8 cellular contexts compared by ENCODE assay signal in genomic region chr22:20867179-20868099, GRCh38. TPM values are rescaled to one million over a fixed set of nuclear protein-coding genes. Genes with fewer than 3 reads are reported as not detected.
DNase-seq lines count a peak whose midpoint lies in the region; ATAC-seq, FAIRE-seq and TF ChIP-seq lines count a peak whose summit lies in the region.

No MANE protein-coding gene starts in this region.

- H3K4me3 ChIP-seq in GM12878 (no peak overlapping the region), suprapubic skin (no peak overlapping the region)

- peaks cover 0 to 4% of the 10 kb centered on the region in 2 experiments; a peak in 2 of 4 replicates for H3K36me3 ChIP-seq in GM12878 (ENCODE audit: control insufficient read depth in 2 of 2, insufficient read depth in 2 of 2, low read length in 1 of 2)
- peaks cover 27% of the 10 kb centered on the region for H3K36me3 ChIP-seq in suprapubic skin

- no peak for TF ChIP-seq EP300 in GM12878 (IDR thresholded peaks at IDR 0.05; ENCODE audit: borderline replicate concordance in 1 of 2, control insufficient read depth in 1 of 2, low read depth in 2 of 2, low read length in 2 of 2)
- TF ChIP-seq EP300 in suprapubic skin (IDR thresholded peaks at IDR 0.05): no peak

- no peaks in the 10 kb centered on the region for H3K79me2 ChIP-seq in GM12878 (ENCODE audit: control insufficient read depth, insufficient read depth, low read length)

- 94% methylated on average over 12 of the region's 12 CpGs for WGBS in GM12878 (ENCODE audit: insufficient coverage, insufficient replicate concordance, low lambda C conversion rate, missing lambda C conversion rate)
- 56% methylated on average over 8 of the region's 12 CpGs for WGBS in suprapubic skin

- intact Hi-C loops in GM12878 (cut with micrococcal nuclease; ENCODE audit: unreplicated experiment): no loop called here

- H3K27me3 ChIP-seq in GM12878 (replicated peaks in 1 of 2; ENCODE audit: control insufficient read depth in 2 of 2, insufficient read depth in 2 of 2, low read length in 1 of 2) (no peaks in the 10 kb centered on the region), layer of hippocampus (ENCODE audit: control insufficient read depth, insufficient read depth, low read length) (no peaks in the 10 kb centered on the region), suprapubic skin (no peaks in the 10 kb centered on the region)

- H2AFZ ChIP-seq in GM12878 (ENCODE audit: control insufficient read depth, low read depth, low read length): no peak overlapping the region

- no peaks in the 10 kb centered on the region for H4K20me1 ChIP-seq in GM12878 (ENCODE audit: control insufficient read depth, insufficient read depth)

- SMC1A ChIA-PET in GM12878 (lab: Charles Lee; ENCODE audit: uncharacterized antibody, unreplicated experiment): interaction anchor here (1.4 kb wide), 1 partner anchor 8 kb away, joined by 4 read pairs; the partner anchor contains the start of gene SNAP29

- no peak for FAIRE-seq in GM12878 (lab: Jason Lieb, UNC)

- in situ Hi-C loops in GM12878 (cut with MboI): loop anchor here (10.0 kb wide), 1 partner anchor 47 kb away; the partner anchor contains the start of gene CRKL

- no peak overlapping the region for H3K4me2 ChIP-seq in GM12878 (ENCODE audit: control insufficient read depth, insufficient read depth)

- no TSS peak for BruUV-seq in GM12878 (replicated peaks; lab: Mats Ljungman, UMichigan)

- TF ChIP-seq POLR2A in GM12878 (IDR thresholded peaks at IDR 0.05; ENCODE audit: low read depth, low read length): no peak
- no peak for TF ChIP-seq POLR2A in suprapubic skin (IDR thresholded peaks at IDR 0.05)

- no peaks in the 10 kb centered on the region for H3K9me3 ChIP-seq in GM12878 (replicated peaks; ENCODE audit: control insufficient read depth, insufficient read depth, low read length)
- no peaks in the 10 kb centered on the region for H3K9me3 ChIP-seq in suprapubic skin

- no peak overlapping the region for H3K9ac ChIP-seq in GM12878 (ENCODE audit: control insufficient read depth, insufficient read depth, low read length)

- no peak overlapping the region for H3K27ac ChIP-seq in GM12878 (ENCODE audit: control insufficient read depth, insufficient read depth)
- H3K27ac ChIP-seq in layer of hippocampus (ENCODE audit: low read depth, low read length): peak overlapping the region; percentile 74
- peak overlapping the region; percentile 78 for H3K27ac ChIP-seq in suprapubic skin

- ATAC-seq in GM12878 (peak; percentile 85), HG03159 (IDR thresholded peaks at IDR 0.05; ENCODE audit: unreplicated experiment) (no peak), GM21619 (IDR thresholded peaks at IDR 0.05; ENCODE audit: unreplicated experiment) (no peak), HG02610 (IDR thresholded peaks at IDR 0.05; ENCODE audit: unreplicated experiment) (no peak)

- POLR2A ChIA-PET in GM12878 (lab: Charles Lee): no interaction called here

- DNase-seq in SKM-1 treated with dmso at 0.1 percent for 144 hours (lab: John Stamatoyannopoulos, UW; ENCODE audit: unreplicated experiment) (peak; percentile 28), SKM-1 (lab: John Stamatoyannopoulos, UW; ENCODE audit: unreplicated experiment) (no peak), GM12878 (ENCODE audit: low read depth, low spot score) (no peak), suprapubic skin (ENCODE audit: low spot score in 2 of 2) (no peak)

- RAD21 ChIA-PET in GM12878 (lab: Charles Lee; ENCODE audit: unreplicated experiment): interaction anchor here (0.6 to 0.7 kb wide), 2 partner anchors 165 to 781 kb away, joined by 3 read pairs; no protein-coding TSS in a partner anchor

- H3K4me1 ChIP-seq in GM12878 (ENCODE audit: control insufficient read depth, insufficient read depth, low read length) (no peaks in the 10 kb centered on the region), suprapubic skin (peaks cover 39% of the 10 kb centered on the region)

- CTCF ChIA-PET in GM12878 (lab: Yijun Ruan, JAX): interaction anchor here (0.9 kb wide), 1 partner anchor 92 kb away, joined by 3 read pairs; no protein-coding TSS in a partner anchor

- TF ChIP-seq CTCF in GM12878 (IDR thresholded peaks at IDR 0.05 in 2 of 3, conservative IDR thresholded peaks at IDR 0.05 in 1 of 3; ENCODE audit: control insufficient read depth in 2 of 3, extremely low read depth in 1 of 3, insufficient read depth in 1 of 3, low read depth in 3 of 3, low read length in 3 of 3) (no peak), suprapubic skin (IDR thresholded peaks at IDR 0.05) (no peak)

- TF ChIP-seq RAD21 in GM12878 (IDR thresholded peaks at IDR 0.05; ENCODE audit: insufficient read depth, low read depth, low read length): no peak

TF ChIP-seq in GM12878, 131 proteins besides CTCF, POLR2A, EP300 and RAD21 (continues in another document):
- TF ChIP-seq MEF2B (IDR thresholded peaks at IDR 0.05; ENCODE audit: partially characterized antibody, poor library complexity, severe bottlenecking) (no peak), NBN (IDR thresholded peaks at IDR 0.05) (no peak), RBBP5 (conservative IDR thresholded peaks at IDR 0.05) (no peak), TCF12 (IDR thresholded peaks at IDR 0.05; ENCODE audit: low read depth, low read length) (no peak), CBX3 (IDR thresholded peaks at IDR 0.05; ENCODE audit: borderline replicate concordance, low read depth) (no peak), CBX5 (IDR thresholded peaks at IDR 0.05; ENCODE audit: low read depth) (no peak), NR2F1 (conservative IDR thresholded peaks at IDR 0.05) (peak; percentile 76)
- TF ChIP-seq, protein P1, sequence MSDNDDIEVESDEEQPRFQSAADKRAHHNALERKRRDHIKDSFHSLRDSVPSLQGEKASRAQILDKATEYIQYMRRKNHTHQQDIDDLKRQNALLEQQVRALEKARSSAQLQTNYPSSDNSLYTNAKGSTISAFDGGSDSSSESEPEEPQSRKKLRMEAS (IDR thresholded peaks at IDR 0.05; ENCODE audit: low read depth, low read length): no peak

RNA-seq across cellular contexts. Expression of gene SNAP29, which starts 8.6 kb away (rescaled TPM):
- 6.7 and 9.8 TPM in 2 replicates for total RNA-seq in GM12878 (2013; cell fraction: nucleolus; rRNA removed)
- total RNA-seq in GM12878 (2014; rRNA removed) (12.3 and 14.6 TPM in 2 replicates), GM12878 (2014; rRNA removed; fragmentation: Illumina TruSeq; extraction: Trizol) (13.8 and 14.6 TPM in 2 replicates), GM12878 (2021) (23.2 and 23.6 TPM in 2 replicates), suprapubic skin (10 to 100 TPM; 19.1 to 29.8 (median 22.8) TPM)
- 5.8 TPM for polyA plus RNA-seq in GM12878 (2011; ENCODE audit: low read depth)
- polyA plus RNA-seq in GM12878 (2011; rRNA removed) (32.2 and 36.9 TPM in 2 replicates), GM12878 (2014; fragmentation: Illumina TruSeq; extraction: Trizol) (45.7 and 75.2 TPM in 2 replicates), GM12878 (2014; fragmentation: Nextera tagmentation; extraction: Ambion mirVana) (1 to 10 TPM; 4.7 to 8.2 TPM), GM12878 (2014; rRNA removed) (32.7 and 33.6 TPM in 2 replicates), GM12878 (2016; fragmentation: Nextera tagmentation; extraction: Ambion mirVana) (10 to 100 TPM; 38.0 to 42.0 TPM)
- 20.0 and 21.8 TPM in 2 replicates for polyA plus RNA-seq in GM12878 (2011; cell fraction: cytosol; rRNA removed)
- 12.0 and 12.9 TPM in 2 replicates for polyA plus RNA-seq in GM12878 (2011; cell fraction: nucleus; rRNA removed)
- polyA plus RNA-seq in GM12878 (2012): 13.7 and 14.5 TPM in 2 replicates
- polyA minus RNA-seq in GM12878 (2011; rRNA and poly(A)+ RNA removed): 10.6 and 12.0 TPM in 2 replicates
- polyA minus RNA-seq in GM12878 (2011; cell fraction: cytosol; rRNA and poly(A)+ RNA removed): 4.8 and 5.5 TPM in 2 replicates
- 3.9 and 5.6 TPM in 2 replicates for polyA minus RNA-seq in GM12878 (2011; cell fraction: nucleus; rRNA and poly(A)+ RNA removed)

RNA-seq across cellular contexts. Expression of gene PI4KA, which starts 8.8 kb away (rescaled TPM):
- total RNA-seq in GM12878 (2013; cell fraction: nucleolus; rRNA removed): 146 and 160 TPM in 2 replicates
- total RNA-seq in GM12878 (2014; rRNA removed): 54.8 and 60.9 TPM in 2 replicates
- total RNA-seq in GM12878 (2014; rRNA removed; fragmentation: Illumina TruSeq; extraction: Trizol): 20.4 and 28.9 TPM in 2 replicates
- 69.9 and 78.4 TPM in 2 replicates for total RNA-seq in GM12878 (2021)
- 25.7 TPM for polyA plus RNA-seq in GM12878 (2011; ENCODE audit: low read depth)
- polyA plus RNA-seq in GM12878 (2011; rRNA removed): 16.3 and 38.1 TPM in 2 replicates
- polyA plus RNA-seq in GM12878 (2011; cell fraction: cytosol; rRNA removed): 36.1 and 36.6 TPM in 2 replicates
- 98.4 and 116 TPM in 2 replicates for polyA plus RNA-seq in GM12878 (2011; cell fraction: nucleus; rRNA removed)
- polyA plus RNA-seq in GM12878 (2012): 37.0 and 39.2 TPM in 2 replicates
- 28.0 and 39.7 TPM in 2 replicates for polyA plus RNA-seq in GM12878 (2014; fragmentation: Illumina TruSeq; extraction: Trizol)
- polyA plus RNA-seq in GM12878 (2014; fragmentation: Nextera tagmentation; extraction: Ambion mirVana): 1 to 10 TPM; 4.2 to 6.1 TPM
- 44.6 and 55.3 TPM in 2 replicates for polyA plus RNA-seq in GM12878 (2014; rRNA removed)
- polyA plus RNA-seq in GM12878 (2016; fragmentation: Nextera tagmentation; extraction: Ambion mirVana): 10 to 100 TPM; 45.7 to 49.2 TPM
- polyA minus RNA-seq in GM12878 (2011; rRNA and poly(A)+ RNA removed): 73.0 and 92.6 TPM in 2 replicates
- 25.9 and 32.1 TPM in 2 replicates for polyA minus RNA-seq in GM12878 (2011; cell fraction: cytosol; rRNA and poly(A)+ RNA removed)
- polyA minus RNA-seq in GM12878 (2011; cell fraction: nucleus; rRNA and poly(A)+ RNA removed): 55.5 and 106 TPM in 2 replicates
- 100 to 1,000 TPM in 1 of 4 donors, 10 to 100 TPM in 3; 44.7 to 136 (median 67.7) TPM for total RNA-seq in suprapubic skin

RNA-seq across cellular contexts. Expression of gene CRKL, which starts 49.8 kb away (rescaled TPM):
- 54.3 and 59.4 TPM in 2 replicates for total RNA-seq in GM12878 (2013; cell fraction: nucleolus; rRNA removed)
- total RNA-seq in GM12878 (2014; rRNA removed): 30.8 and 36.6 TPM in 2 replicates
- total RNA-seq in GM12878 (2014; rRNA removed; fragmentation: Illumina TruSeq; extraction: Trizol): 25.8 and 25.9 TPM in 2 replicates
- total RNA-seq in GM12878 (2021): 57.8 and 61.2 TPM in 2 replicates
- polyA plus RNA-seq in GM12878 (2011; ENCODE audit: low read depth): 22.0 TPM
- polyA plus RNA-seq in GM12878 (2011; rRNA removed): 32.4 and 39.3 TPM in 2 replicates
- 28.8 and 43.0 TPM in 2 replicates for polyA plus RNA-seq in GM12878 (2011; cell fraction: cytosol; rRNA removed)
- polyA plus RNA-seq in GM12878 (2011; cell fraction: nucleus; rRNA removed): 22.1 and 24.7 TPM in 2 replicates
- polyA plus RNA-seq in GM12878 (2012): 27.8 and 37.1 TPM in 2 replicates
- polyA plus RNA-seq in GM12878 (2014; fragmentation: Illumina TruSeq; extraction: Trizol): 36.7 and 37.5 TPM in 2 replicates
- 10 to 100 TPM; 12.6 to 17.1 TPM for polyA plus RNA-seq in GM12878 (2014; fragmentation: Nextera tagmentation; extraction: Ambion mirVana)
- 29.9 and 33.4 TPM in 2 replicates for polyA plus RNA-seq in GM12878 (2014; rRNA removed)
- 10 to 100 TPM; 32.4 to 33.0 TPM for polyA plus RNA-seq in GM12878 (2016; fragmentation: Nextera tagmentation; extraction: Ambion mirVana)
- 45.3 and 48.0 TPM in 2 replicates for polyA minus RNA-seq in GM12878 (2011; rRNA and poly(A)+ RNA removed)
- 20.0 and 26.6 TPM in 2 replicates for polyA minus RNA-seq in GM12878 (2011; cell fraction: cytosol; rRNA and poly(A)+ RNA removed)
- polyA minus RNA-seq in GM12878 (2011; cell fraction: nucleus; rRNA and poly(A)+ RNA removed): 11.0 and 15.2 TPM in 2 replicates
- 10 to 100 TPM; 52.7 to 75.3 (median 71.9) TPM for total RNA-seq in suprapubic skin
